ENCODE assay signal across 21 cellular contexts in the genomic region with DNA sequence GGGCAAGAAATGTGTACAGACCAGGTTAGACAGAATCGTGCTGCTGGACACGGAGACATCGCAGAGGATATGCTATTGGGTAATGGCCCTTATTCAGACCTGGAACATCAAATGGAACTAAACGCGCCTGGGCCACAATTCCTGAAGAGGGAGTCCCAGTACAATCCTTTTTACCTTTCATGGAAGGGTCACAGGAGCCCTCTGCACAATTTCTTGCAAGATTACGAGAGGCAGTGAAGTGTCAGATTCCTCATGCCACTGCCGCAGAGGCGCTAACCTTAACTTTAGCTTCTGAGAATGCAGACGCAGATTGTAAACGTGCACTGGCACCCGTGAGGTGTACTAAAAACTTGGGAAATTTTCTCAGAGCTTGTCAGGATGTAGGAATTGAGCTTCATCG. TPM values are rescaled to one million over a fixed set of nuclear protein-coding genes. Genes with fewer than 3 reads are reported as not detected.
DNase-seq lines count a peak whose midpoint lies in the region; ATAC-seq, FAIRE-seq and TF ChIP-seq lines count a peak whose summit lies in the region.
"Had no signal": no experiment of that assay in that cellular context is flagged by ENCODE, and none has a peak within 500 bp of the region (broad histone marks: within the 10 kb centered on the region; RNA-seq: fewer than 3 reads in every experiment).

No MANE protein-coding gene starts in this region.

- H4K91ac ChIP-seq in H1 (replicated peaks; ENCODE audit: insufficient read length, low read length), result no peak overlapping the region
- no peak overlapping the region for H4K91ac ChIP-seq in trophoblast cell (ENCODE audit: low read depth, low read length)

- no peaks in the 10 kb centered on the region for H4K20me1 ChIP-seq in H1 (replicated peaks in 1 of 2; ENCODE audit: control insufficient read depth in 1 of 2, insufficient read depth in 2 of 2, low read length in 2 of 2)
- H4K20me1 ChIP-seq: BLaER1 treated with 17β-estradiol and CSF1 and Interleukin-3, amounts not matched to agents 10 nM and 100 nM had no signal

- H3K4me1 Mint-ChIP-seq in MCF 10A (ENCODE audit: insufficient read depth, unreplicated experiment), result peaks cover 18% of the 10 kb centered on the region
- H3K4me1 Mint-ChIP-seq: CD4-positive, CD25-positive, alpha-beta regulatory T cell had no signal

- H3K23ac ChIP-seq in H1 (ENCODE audit: insufficient read length) (no peak overlapping the region), trophoblast cell (ENCODE audit: low read length) (no peak overlapping the region)

- H3K79me2 ChIP-seq in H1 (ENCODE audit: control insufficient read depth in 1 of 2, insufficient read depth in 2 of 2, low read length in 2 of 2) (no peaks in the 10 kb centered on the region), trophoblast cell (ENCODE audit: control insufficient read depth, insufficient read depth, low read length, poor library complexity) (no peaks in the 10 kb centered on the region)

- no peak overlapping the region for H3K4me3 Mint-ChIP-seq in MCF 10A (ENCODE audit: unreplicated experiment)
- H3K4me3 Mint-ChIP-seq: CD4-positive, CD25-positive, alpha-beta regulatory T cell; HFFc6 had no signal

- POLR2A ChIA-PET in MCF 10A (lab: Yijun Ruan, JAX), result interaction anchor here (0.7 kb wide), 1 partner anchor 74 kb away, joined by 3 read pairs; no protein-coding TSS in a partner anchor
- POLR2A ChIA-PET in H1 (lab: Charles Lee; ENCODE audit: partially characterized antibody), result interaction anchor here (1.1 kb wide), 1 partner anchor 13 kb away, joined by 3 read pairs; no protein-coding TSS in a partner anchor

- TF ChIP-seq EP300 in H1 (IDR thresholded peaks at IDR 0.05; ENCODE audit: borderline replicate concordance in 1 of 2, low read depth in 2 of 2, low read length in 2 of 2) (no peak), upper lobe of left lung (IDR thresholded peaks at IDR 0.05) (no peak)

- TF ChIP-seq POLR2A in breast epithelium (IDR thresholded peaks at IDR 0.05), result no peak
- no peak for TF ChIP-seq POLR2A in H1 (IDR thresholded peaks at IDR 0.05; ENCODE audit: control extremely low read depth in 1 of 2, low read depth in 2 of 2, low read length in 2 of 2)
- TF ChIP-seq POLR2A in upper lobe of left lung (IDR thresholded peaks at IDR 0.05), result no peak

- no peak overlapping the region for H4K5ac ChIP-seq in H1 (ENCODE audit: insufficient read length, low read depth, low read length)

- TF ChIP-seq CTCF in MCF 10A (IDR thresholded peaks at IDR 0.05; ENCODE audit: unreplicated experiment) (no peak), breast epithelium (IDR thresholded peaks at IDR 0.05) (no peak), H1 (IDR thresholded peaks at IDR 0.05; ENCODE audit: control extremely low read depth in 1 of 3, insufficient read depth in 1 of 3, low read depth in 1 of 3, low read length in 3 of 3) (no peak; a peak in 1 of 4 replicates), upper lobe of left lung (IDR thresholded peaks at IDR 0.05) (no peak)

- H3K79me1 ChIP-seq in H1 (ENCODE audit: low read depth, low read length) (no peaks in the 10 kb centered on the region), trophoblast cell (ENCODE audit: low read length) (no peaks in the 10 kb centered on the region)

- H2BK120ac ChIP-seq in H1 (replicated peaks; ENCODE audit: low read depth, low read length) (no peak overlapping the region), trophoblast cell (ENCODE audit: insufficient read depth, low read length, poor library complexity) (no peak overlapping the region)

- no peak overlapping the region for H3K9ac ChIP-seq in H1 (replicated peaks in 1 of 4; ENCODE audit: extremely low read depth in 1 of 4, low read depth in 3 of 4, low read length in 3 of 4)
- H3K9ac ChIP-seq in trophoblast cell (ENCODE audit: low read length), result no peak overlapping the region
- H3K9ac ChIP-seq: BLaER1 treated with 17β-estradiol and CSF1 and Interleukin-3, amounts not matched to agents 10 nM and 100 nM had no signal

- no peak overlapping the region for H3K18ac ChIP-seq in H1 (ENCODE audit: extremely low read depth, low read length)
- no peak overlapping the region for H3K18ac ChIP-seq in trophoblast cell (ENCODE audit: low read length)

- ATAC-seq in upper lobe of left lung (ENCODE audit: low FRiP score in 2 of 2), result no peak
- ATAC-seq: GM12878, HepG2 had no signal

- CTCF ChIA-PET in MCF 10A (lab: Yijun Ruan, JAX), result no interaction called here
- CTCF ChIA-PET in H1 (lab: Charles Lee; ENCODE audit: partially characterized antibody), result interaction anchor here (0.5 to 4.0 kb wide), 9 partner anchors 10 to 213 kb away, joined by 3 to 12 read pairs (median 4); a partner anchor contains a TSS

- no peak overlapping the region for H2BK20ac ChIP-seq in H1 (ENCODE audit: low read length)

- no peak overlapping the region for H4K12ac ChIP-seq in trophoblast cell (ENCODE audit: low read depth, low read length)

- H2BK5ac ChIP-seq in H1 (ENCODE audit: low read depth, low read length), result no peak overlapping the region
- no peak overlapping the region for H2BK5ac ChIP-seq in trophoblast cell (ENCODE audit: low read depth, low read length, poor library complexity)

- no peak overlapping the region for H3K27ac Mint-ChIP-seq in MCF 10A (ENCODE audit: low read depth, unreplicated experiment)
- H3K27ac Mint-ChIP-seq: CD4-positive, CD25-positive, alpha-beta regulatory T cell; HFFc6 had no signal

- WGBS in H1 (ENCODE audit: extremely low coverage in 1 of 2, insufficient coverage in 1 of 2, insufficient read length in 1 of 2, insufficient replicate concordance in 2 of 2, low coverage in 1 of 2, low lambda C conversion rate in 2 of 2, missing lambda C conversion rate in 1 of 2), 2 experiments, result 84% methylated on average over 12 of the region's 12 CpGs; no CpG with 5 or more reads in 1 of the 2 experiments
- WGBS in trophoblast cell (ENCODE audit: extremely low coverage, insufficient coverage, insufficient read length), result no CpG with 5 or more reads among the region's 12 CpGs
- WGBS in upper lobe of left lung, 2 donors, result 58 to 63% methylated on average over 12 of the region's 12 CpGs

- TF ChIP-seq RAD21 in H1 (IDR thresholded peaks at IDR 0.05 in 1 of 2, conservative IDR thresholded peaks at IDR 0.05 in 1 of 2; ENCODE audit: low read depth in 2 of 2, low read length in 2 of 2), result peak; percentile 18 to 39; a peak in 3 of 4 replicates

- H3K27me3 ChIP-seq in breast epithelium, result peaks cover 0 to 22% of the 10 kb centered on the region in 2 donors
- H3K27me3 ChIP-seq in H1 (replicated peaks in 1 of 4; ENCODE audit: control insufficient read depth in 3 of 4, extremely low read depth in 1 of 4, insufficient read depth in 3 of 4, low read length in 3 of 4), result no peaks in the 10 kb centered on the region; a peak in 1 of 7 replicates
- no peaks in the 10 kb centered on the region for H3K27me3 ChIP-seq in trophoblast cell (ENCODE audit: insufficient read depth, low read length)
- H3K27me3 ChIP-seq in upper lobe of left lung, result no peaks in the 10 kb centered on the region

- H3K27ac ChIP-seq in breast epithelium, result no peak overlapping the region
- H3K27ac ChIP-seq in H1 (ENCODE audit: low read depth, low read length), result no peak overlapping the region
- H3K27ac ChIP-seq in trophoblast cell (ENCODE audit: low read depth, low read length), result no peak overlapping the region
- H3K27ac ChIP-seq in upper lobe of left lung, result no peak overlapping the region
- H3K27ac ChIP-seq: BLaER1 treated with 17β-estradiol and CSF1 and Interleukin-3, amounts not matched to agents 10 nM and 100 nM had no signal

- intact Hi-C loops in MCF 10A (cut with micrococcal nuclease), result no loop called here
- intact Hi-C loops in breast epithelium (cut with DNase I; ENCODE audit: low total_unique reads), result no loop called here

- H3K4me3 ChIP-seq in breast epithelium, result no peak overlapping the region
- no peak overlapping the region for H3K4me3 ChIP-seq in H1 (ENCODE audit: extremely low read depth in 1 of 4, insufficient read depth in 2 of 4, low read depth in 3 of 4, low read length in 4 of 4)
- no peak overlapping the region for H3K4me3 ChIP-seq in trophoblast cell (ENCODE audit: low read depth, low read length)
- no peak overlapping the region for H3K4me3 ChIP-seq in upper lobe of left lung
- H3K4me3 ChIP-seq: BLaER1 treated with 17β-estradiol and CSF1 and Interleukin-3, amounts not matched to agents 10 nM and 100 nM; GM12878; HAP-1 had no signal

- DNase-seq in MCF 10A (ENCODE audit: unreplicated experiment) (peak; percentile 6), breast epithelium (ENCODE audit: low spot score in 2 of 2) (no peak), H1 (ENCODE audit: low read depth in 1 of 2, low spot score in 2 of 2) (no peak), trophoblast cell (peak; percentile 89 to 94), upper lobe of left lung (no peak), anterior cingulate cortex (lab: John Stamatoyannopoulos, UW) (no peak), NOMO-1 treated with dmso at 0.1 percent for 144 hours (lab: John Stamatoyannopoulos, UW; ENCODE audit: unreplicated experiment) (no peak)
- DNase-seq: ACHN; Calu3; CD4-positive, CD25-positive, alpha-beta regulatory T cell; DMS 273 treated with DMSO at 0.1 percent for 48 hours; GOT3; HFFc6 had no signal

- H2BK12ac ChIP-seq in H1 (ENCODE audit: low read depth, low read length), result no peak overlapping the region
- peak overlapping the region; percentile 45 for H2BK12ac ChIP-seq in trophoblast cell (ENCODE audit: low read length)

- peaks cover 7% of the 10 kb centered on the region for H3K36me3 Mint-ChIP-seq in MCF 10A (ENCODE audit: insufficient read depth, unreplicated experiment)
- H3K36me3 Mint-ChIP-seq: CD4-positive, CD25-positive, alpha-beta regulatory T cell had no signal

- no peaks in the 10 kb centered on the region for H3K9me3 Mint-ChIP-seq in MCF 10A (ENCODE audit: unreplicated experiment)
- H3K9me3 Mint-ChIP-seq: HFFc6 had no signal

- FAIRE-seq in H1 (lab: Jason Lieb, UNC), result no peak
- FAIRE-seq: GM12878, HepG2, HTR-8/SVneo had no signal

- no peaks in the 10 kb centered on the region for H3K9me3 ChIP-seq in breast epithelium
- H3K9me3 ChIP-seq in H1 (ENCODE audit: insufficient read depth in 2 of 2, low read depth in 1 of 2, low read length in 1 of 2), result no peaks in the 10 kb centered on the region; a peak in 1 of 4 replicates
- H3K9me3 ChIP-seq in trophoblast cell (ENCODE audit: insufficient read depth, low read depth, low read length), result no peaks in the 10 kb centered on the region
- H3K9me3 ChIP-seq in upper lobe of left lung, result no peaks in the 10 kb centered on the region

- H3K23me2 ChIP-seq in H1 (ENCODE audit: low read depth, low read length), result peaks cover 1% of the 10 kb centered on the region; the same call in 1 of the 2 replicates

- H4K8ac ChIP-seq in H1 (ENCODE audit: extremely low read depth, insufficient read depth, low read length), result no peak overlapping the region
- H4K8ac ChIP-seq in trophoblast cell (ENCODE audit: low read depth, low read length), result no peak overlapping the region

- H2AFZ ChIP-seq in H1 (ENCODE audit: low read length) (no peak overlapping the region), trophoblast cell (ENCODE audit: insufficient read depth, low read length, poor library complexity) (no peak overlapping the region)

- H3K36me3 ChIP-seq in breast epithelium, result no peaks in the 10 kb centered on the region
- no peaks in the 10 kb centered on the region for H3K36me3 ChIP-seq in H1 (ENCODE audit: control insufficient read depth in 2 of 4, insufficient read depth in 4 of 4, low read length in 3 of 4)
- no peaks in the 10 kb centered on the region for H3K36me3 ChIP-seq in trophoblast cell (ENCODE audit: control insufficient read depth in 1 of 2, insufficient read depth in 2 of 2, low read length in 2 of 2)
- H3K36me3 ChIP-seq in upper lobe of left lung, result no peaks in the 10 kb centered on the region
- H3K36me3 ChIP-seq: BLaER1 treated with 17β-estradiol and CSF1 and Interleukin-3, amounts not matched to agents 10 nM and 100 nM; HAP-1 had no signal

- H3K56ac ChIP-seq in H1 (replicated peaks; ENCODE audit: insufficient read length, low read depth, low read length), result no peak overlapping the region

- no peak overlapping the region for H2BK15ac ChIP-seq in H1 (ENCODE audit: low read length)

- H3K4ac ChIP-seq in H1 (replicated peaks; ENCODE audit: insufficient read length, low read depth, low read length) (no peak overlapping the region), trophoblast cell (ENCODE audit: low read depth, low read length) (no peak overlapping the region)

- H3K27me3 Mint-ChIP-seq in MCF 10A (ENCODE audit: insufficient read depth, unreplicated experiment), result peaks cover 17% of the 10 kb centered on the region

- H3K4me1 ChIP-seq in breast epithelium, result no peaks in the 10 kb centered on the region
- H3K4me1 ChIP-seq in H1 (replicated peaks in 1 of 4; ENCODE audit: control insufficient read depth in 3 of 4, insufficient read depth in 4 of 4, low read length in 3 of 4), result peaks cover 0 to 2% (median 1%) of the 10 kb centered on the region in 4 experiments; a peak in 1 of 7 replicates
- peaks cover 8 to 16% of the 10 kb centered on the region in 2 experiments for H3K4me1 ChIP-seq in trophoblast cell (ENCODE audit: control insufficient read depth in 1 of 2, insufficient read depth in 2 of 2, low read length in 2 of 2)
- peaks cover 0 to 12% (median 7%) of the 10 kb centered on the region in 4 donors for H3K4me1 ChIP-seq in upper lobe of left lung
- H3K4me1 ChIP-seq: HAP-1 had no signal

- no TSS peak for BruUV-seq in MCF 10A (replicated peaks; lab: Mats Ljungman, UMichigan)

- H3K4me2 ChIP-seq in H1 (ENCODE audit: insufficient read depth in 1 of 2, low read depth in 2 of 2, low read length in 2 of 2) (no peak overlapping the region), trophoblast cell (ENCODE audit: low read length) (no peak overlapping the region)

- H2AK5ac ChIP-seq in H1 (ENCODE audit: low read depth, low read length) (no peak overlapping the region), trophoblast cell (ENCODE audit: low read length) (no peak overlapping the region)

- H3K14ac ChIP-seq in H1 (ENCODE audit: insufficient read length), result no peak overlapping the region
- no peak overlapping the region for H3K14ac ChIP-seq in trophoblast cell (ENCODE audit: low read length)

RNA-seq across cellular contexts. Expression of a gene that starts 18.1 kb away (rescaled TPM):
- total RNA-seq in MCF 10A (2022) (not detected in 2 replicates), breast epithelium (1 to 10 TPM in 1 of 3 donors, not detected in 2; 1.3 TPM), upper lobe of left lung (1 to 10 TPM in 4 of 6 donors, under 1 TPM in 1, not detected in 1; 0.86 to 7.4 (median 3.1) TPM)
- not detected in 2 replicates for total RNA-seq in H1 (2021; fragmentation: NEBNext Ultra II Directional; extraction: Animal tissue kit (Norgen Biotek cat#: 25700))
- polyA plus RNA-seq in H1 (2011; rRNA removed), result not detected in 2 replicates
- not detected for polyA plus RNA-seq in H1 (2011; cell fraction: cytosol; rRNA removed)
- polyA plus RNA-seq in H1 (2011; cell fraction: nucleus; rRNA removed), result not detected
- not detected in 4 replicates for polyA plus RNA-seq in H1 (2012, experiment 1 of 2)
- polyA plus RNA-seq in H1 (2012, experiment 2 of 2), result not detected
- not detected for polyA plus RNA-seq in H1 (2013, experiment 1 of 2)
- polyA plus RNA-seq in H1 (2013, experiment 2 of 2), result not detected
- 0.09 TPM in 1 of 2 replicates, not detected in the other for polyA minus RNA-seq in H1 (2011; rRNA and poly(A)+ RNA removed)
- not detected for polyA minus RNA-seq in H1 (2011; cell fraction: cytosol; rRNA and poly(A)+ RNA removed)
- polyA minus RNA-seq in H1 (2011; cell fraction: nucleus; rRNA and poly(A)+ RNA removed), result not detected
- not detected in 2 replicates for polyA plus RNA-seq in trophoblast cell (2013)
- total RNA-seq: Calu3; CD4-positive, CD25-positive, alpha-beta regulatory T cell; Daoy; G401; HepG2; HFFc6 had no signal
- polyA plus RNA-seq: HepG2 had no signal

RNA-seq across cellular contexts. Expression of a gene that starts 33.8 kb away (rescaled TPM):
- total RNA-seq in MCF 10A (2022), result not detected in 2 replicates
- total RNA-seq in breast epithelium, result 1 to 10 TPM; 2.3 to 9.8 (median 2.6) TPM
- 0.22 TPM in 1 of 2 replicates, not detected in the other for total RNA-seq in H1 (2021; fragmentation: NEBNext Ultra II Directional; extraction: Animal tissue kit (Norgen Biotek cat#: 25700))
- polyA plus RNA-seq in H1 (2011; rRNA removed), result 0.03 and 0.05 TPM in 2 replicates
- 0.05 TPM for polyA plus RNA-seq in H1 (2011; cell fraction: cytosol; rRNA removed)
- polyA plus RNA-seq in H1 (2011; cell fraction: nucleus; rRNA removed), result 0.04 TPM
- polyA plus RNA-seq in H1 (2012, experiment 1 of 2), result 0.05 to 0.16 TPM (median 0.15 TPM) in 3 of 4 replicates, not detected in the other
- not detected for polyA plus RNA-seq in H1 (2012, experiment 2 of 2)
- polyA plus RNA-seq in H1 (2013, experiment 1 of 2), result 0.10 TPM
- 0.07 TPM for polyA plus RNA-seq in H1 (2013, experiment 2 of 2)
- 0.12 TPM in 1 of 2 replicates, not detected in the other for polyA minus RNA-seq in H1 (2011; rRNA and poly(A)+ RNA removed)
- polyA minus RNA-seq in H1 (2011; cell fraction: cytosol; rRNA and poly(A)+ RNA removed), result not detected
- not detected for polyA minus RNA-seq in H1 (2011; cell fraction: nucleus; rRNA and poly(A)+ RNA removed)
- not detected in 2 replicates for polyA plus RNA-seq in trophoblast cell (2013)
- 10 to 100 TPM in 1 of 6 donors, 1 to 10 TPM in 3, under 1 TPM in 2; 0.55 to 14.8 (median 1.7) TPM for total RNA-seq in upper lobe of left lung
- total RNA-seq: A172; Calu3; CD4-positive, CD25-positive, alpha-beta regulatory T cell; Daoy; G401; HepG2; HFFc6 had no signal
- polyA plus RNA-seq: CD4-positive, CD25-positive, alpha-beta regulatory T cell; HepG2 had no signal

RNA-seq across cellular contexts. Expression of a gene that starts 48.9 kb away (rescaled TPM):
- total RNA-seq in MCF 10A (2022) (23.6 and 25.7 TPM in 2 replicates), breast epithelium (10 to 100 TPM in 1 of 3 donors, 1 to 10 TPM in 2; 7.5 to 12.5 (median 9.2) TPM), upper lobe of left lung (10 to 100 TPM; 12.0 to 24.1 (median 15.6) TPM)
- total RNA-seq in H1 (2021; fragmentation: NEBNext Ultra II Directional; extraction: Animal tissue kit (Norgen Biotek cat#: 25700)), result 10.4 and 11.0 TPM in 2 replicates
- 7.2 and 13.1 TPM in 2 replicates for polyA plus RNA-seq in H1 (2011; rRNA removed)
- 8.2 TPM for polyA plus RNA-seq in H1 (2011; cell fraction: cytosol; rRNA removed)
- polyA plus RNA-seq in H1 (2011; cell fraction: nucleus; rRNA removed), result 15.2 TPM
- 6.8 to 10.5 TPM (median 9.9 TPM) in 4 replicates for polyA plus RNA-seq in H1 (2012, experiment 1 of 2)
- polyA plus RNA-seq in H1 (2012, experiment 2 of 2), result 10.7 TPM
- polyA plus RNA-seq in H1 (2013, experiment 1 of 2), result 7.7 TPM
- 7.8 TPM for polyA plus RNA-seq in H1 (2013, experiment 2 of 2)
- polyA minus RNA-seq in H1 (2011; rRNA and poly(A)+ RNA removed), result 7.2 and 14.2 TPM in 2 replicates
- polyA minus RNA-seq in H1 (2011; cell fraction: cytosol; rRNA and poly(A)+ RNA removed), result 4.0 TPM
- polyA minus RNA-seq in H1 (2011; cell fraction: nucleus; rRNA and poly(A)+ RNA removed), result 7.9 TPM
- polyA plus RNA-seq in trophoblast cell (2013), result 7.0 and 7.3 TPM in 2 replicates

RNA-seq across cellular contexts. Expression of a gene that starts 49.2 kb away (rescaled TPM):
- total RNA-seq in MCF 10A (2022) (not detected in 2 replicates), breast epithelium (1 to 10 TPM in 2 of 3 donors, not detected in 1; 1.3 to 3.7 TPM), upper lobe of left lung (1 to 10 TPM in 3 of 6 donors, under 1 TPM in 1, not detected in 2; 0.40 to 2.5 (median 1.5) TPM)
- 0.35 and 1.0 TPM in 2 replicates for total RNA-seq in H1 (2021; fragmentation: NEBNext Ultra II Directional; extraction: Animal tissue kit (Norgen Biotek cat#: 25700))
- polyA plus RNA-seq in H1 (2011; rRNA removed), result 2.9 and 3.2 TPM in 2 replicates
- 2.8 TPM for polyA plus RNA-seq in H1 (2011; cell fraction: cytosol; rRNA removed)
- 2.7 TPM for polyA plus RNA-seq in H1 (2011; cell fraction: nucleus; rRNA removed)
- 0.69 to 1.7 TPM (median 1.1 TPM) in 4 replicates for polyA plus RNA-seq in H1 (2012, experiment 1 of 2)
- 1.3 TPM for polyA plus RNA-seq in H1 (2012, experiment 2 of 2)
- polyA plus RNA-seq in H1 (2013, experiment 1 of 2), result 0.69 TPM
- 0.66 TPM for polyA plus RNA-seq in H1 (2013, experiment 2 of 2)
- not detected in 2 replicates for polyA minus RNA-seq in H1 (2011; rRNA and poly(A)+ RNA removed)
- polyA minus RNA-seq in H1 (2011; cell fraction: cytosol; rRNA and poly(A)+ RNA removed), result not detected
- polyA minus RNA-seq in H1 (2011; cell fraction: nucleus; rRNA and poly(A)+ RNA removed), result not detected
- not detected in 2 replicates for polyA plus RNA-seq in trophoblast cell (2013)
- total RNA-seq: A172; Calu3; CD4-positive, CD25-positive, alpha-beta regulatory T cell; Daoy; G401; GM12878; HepG2; HFFc6 had no signal
- polyA plus RNA-seq: CD4-positive, CD25-positive, alpha-beta regulatory T cell; HepG2 had no signal

Comparison
In these comparisons a context has a peak if more than half of its experiments do, and no peak if none do; other contexts are left out.
1. DNase-seq: peak in MCF 10A (single experiment) and trophoblast cell (2 of 2); none in breast epithelium (0 of 2), H1 (0 of 2), upper lobe of left lung (0 of 2), anterior cingulate cortex (0 of 58) and NOMO-1 treated with dmso at 0.1 percent for 144 hours (single experiment).